Comparison of ENCODE assay signal across 8 cellular contexts in genomic region chr6:56955171-56956155, GRCh38. TPM values are rescaled to one million over a fixed set of nuclear protein-coding genes. Genes with fewer than 3 reads are reported as not detected.
A peak's percentile ranks its signal among the peaks of the same experiment; 100 is the strongest.
DNase-seq lines count a peak whose midpoint lies in the region; ATAC-seq and TF ChIP-seq lines count a peak whose summit lies in the region.

No MANE protein-coding gene starts in this region.

- ATAC-seq in CD4-positive, CD25-positive, alpha-beta regulatory T cell (ENCODE audit: low read depth in 2 of 2): peak; percentile 27 to 29
- ATAC-seq in HG03354 (IDR thresholded peaks at IDR 0.05; ENCODE audit: poor library complexity, severe bottlenecking, unreplicated experiment): peak; percentile 61

- peak; percentile 42 for TF ChIP-seq POLR2A in GM19099 (IDR thresholded peaks at IDR 0.05; ENCODE audit: extremely low read depth, insufficient read length, low read depth)

- H3K4me2 ChIP-seq in mesendoderm (ENCODE audit: low read length): peak overlapping the region; percentile 74

- peak in 2 of 3 donors; percentile 7 to 43 for DNase-seq in CD4-positive, CD25-positive, alpha-beta regulatory T cell
- DNase-seq in NCI-H510A treated with DMSO at 0.1 percent for 48 hours (lab: John Stamatoyannopoulos, UW) (peak; percentile 96), mesendoderm (peak; percentile 98)
- DNase-seq in activated CD4-positive, alpha-beta T cell treated with anti-CD3 and anti-CD28 coated beads, Interleukin-2, amount 50 U/mL, for 48 hours: peak; percentile 78 to 84
- DNase-seq in stimulated activated CD8-positive, alpha-beta memory T cell treated with anti-CD3 and anti-CD28 coated beads, Interleukin-2, amount 100 ng/mL, for 48 hours (ENCODE audit: low read depth in 2 of 2): peak; percentile 51 to 69

- no peaks in the 10 kb centered on the region for H3K9me3 ChIP-seq in CD4-positive, CD25-positive, alpha-beta regulatory T cell (ENCODE audit: control insufficient read depth in 2 of 2, low read length in 2 of 2)
- H3K9me3 ChIP-seq in endocrine pancreas (ENCODE audit: control insufficient read depth, low read length): no peaks in the 10 kb centered on the region

- H3K9ac ChIP-seq in endocrine pancreas (ENCODE audit: control insufficient read depth, insufficient read depth, low read length): no peak overlapping the region
- peak overlapping the region; percentile 73 for H3K9ac ChIP-seq in mesendoderm (ENCODE audit: low read length)

- H3K79me1 ChIP-seq in mesendoderm (ENCODE audit: low read length): no peaks in the 10 kb centered on the region

- H3K27me3 ChIP-seq in CD4-positive, CD25-positive, alpha-beta regulatory T cell (ENCODE audit: control insufficient read depth, insufficient read depth, low read length): peaks cover 49% of the 10 kb centered on the region
- H3K27me3 ChIP-seq in endocrine pancreas (ENCODE audit: control insufficient read depth, insufficient read depth, low read length) (no peaks in the 10 kb centered on the region), mesendoderm (ENCODE audit: insufficient read depth, low read length, poor library complexity) (no peaks in the 10 kb centered on the region)

- peak overlapping the region; percentile 35 for H3K18ac ChIP-seq in mesendoderm (ENCODE audit: low read length)

- no peak overlapping the region for H3K4ac ChIP-seq in mesendoderm (ENCODE audit: low read depth, low read length)

- no peak overlapping the region for H2BK5ac ChIP-seq in mesendoderm (ENCODE audit: low read length)

- peaks cover 0 to 4% (median 0%) of the 10 kb centered on the region in 7 donors for H3K9me3 Mint-ChIP-seq in CD4-positive, CD25-positive, alpha-beta regulatory T cell

- H3K27ac Mint-ChIP-seq in CD4-positive, CD25-positive, alpha-beta regulatory T cell: no peak overlapping the region

- H3K56ac ChIP-seq in mesendoderm (ENCODE audit: low read length): peak overlapping the region; percentile 78

- peaks cover 21% of the 10 kb centered on the region for H3K4me1 ChIP-seq in CD4-positive, CD25-positive, alpha-beta regulatory T cell (ENCODE audit: control insufficient read depth, insufficient read depth, low read length, poor library complexity, severe bottlenecking)
- H3K4me1 ChIP-seq in endocrine pancreas (ENCODE audit: control insufficient read depth, insufficient read depth, low read length): peaks cover 4% of the 10 kb centered on the region
- H3K4me1 ChIP-seq in mesendoderm (ENCODE audit: control insufficient read depth, low read depth, low read length): no peaks in the 10 kb centered on the region

- no peak overlapping the region for H3K23ac ChIP-seq in mesendoderm (ENCODE audit: low read length)

- H4K8ac ChIP-seq in mesendoderm (ENCODE audit: low read depth, low read length): no peak overlapping the region

- H3K36me3 Mint-ChIP-seq in CD4-positive, CD25-positive, alpha-beta regulatory T cell: no peaks in the 10 kb centered on the region

- no peak overlapping the region for H2AK5ac ChIP-seq in mesendoderm (ENCODE audit: low read length)

- peaks cover 67% of the 10 kb centered on the region for H3K27me3 Mint-ChIP-seq in CD4-positive, CD25-positive, alpha-beta regulatory T cell

- H2BK15ac ChIP-seq in mesendoderm (replicated peaks; ENCODE audit: low read depth): no peak overlapping the region

- H3K4me3 ChIP-seq in CD4-positive, CD25-positive, alpha-beta regulatory T cell (ENCODE audit: low read depth, low read length): peak overlapping the region; percentile 48
- H3K4me3 ChIP-seq in endocrine pancreas (ENCODE audit: control insufficient read depth, insufficient read depth, low read length): peak overlapping the region; percentile 91
- H3K4me3 ChIP-seq in mesendoderm (ENCODE audit: low read length): peak overlapping the region; percentile 52

- no peak overlapping the region for H2BK120ac ChIP-seq in mesendoderm (ENCODE audit: low read depth, low read length)

- peaks cover 12 to 22% (median 16%) of the 10 kb centered on the region in 4 donors for H3K4me1 Mint-ChIP-seq in CD4-positive, CD25-positive, alpha-beta regulatory T cell

- H3K4me3 Mint-ChIP-seq in CD4-positive, CD25-positive, alpha-beta regulatory T cell: peak overlapping the region; percentile 77 to 86 (median 83)

- WGBS in mesendoderm (ENCODE audit: extremely low coverage, insufficient coverage, low lambda C conversion rate): no CpG with 5 or more reads among the region's 57 CpGs

- no peak overlapping the region for H4K5ac ChIP-seq in mesendoderm (ENCODE audit: low read length)

- no peak overlapping the region for H3K27ac ChIP-seq in CD4-positive, CD25-positive, alpha-beta regulatory T cell (ENCODE audit: insufficient read depth, low read length, poor library complexity, severe bottlenecking)
- peak overlapping the region; percentile 85 for H3K27ac ChIP-seq in mesendoderm (ENCODE audit: low read depth, low read length)

- H3K79me2 ChIP-seq in mesendoderm (ENCODE audit: control insufficient read depth, insufficient read depth, low read length): peaks cover 1% of the 10 kb centered on the region

- H3K36me3 ChIP-seq in CD4-positive, CD25-positive, alpha-beta regulatory T cell (ENCODE audit: control insufficient read depth, insufficient read depth, low read length): no peaks in the 10 kb centered on the region
- H3K36me3 ChIP-seq in endocrine pancreas (ENCODE audit: control insufficient read depth, insufficient read depth, low read length) (no peaks in the 10 kb centered on the region), mesendoderm (ENCODE audit: control insufficient read depth, insufficient read depth, low read length) (no peaks in the 10 kb centered on the region)

RNA-seq across cellular contexts. Expression of gene BEND6, which starts 0.6 kb away (rescaled TPM):
- total RNA-seq in CD4-positive, CD25-positive, alpha-beta regulatory T cell: not detected
- polyA plus RNA-seq in CD4-positive, CD25-positive, alpha-beta regulatory T cell: not detected
- polyA plus RNA-seq in mesendoderm (2013, experiment 1 of 2): 4.5 TPM
- 5.0 TPM for polyA plus RNA-seq in mesendoderm (2013, experiment 2 of 2)

Comparison
In these comparisons a context has a peak if more than half of its experiments do, and no peak if none do; other contexts are left out.
1. DNase-seq: peak in every context shown above with its lines; median percentile 98 in mesendoderm; 96 in NCI-H510A treated with DMSO at 0.1 percent for 48 hours; 81 in activated CD4-positive, alpha-beta T cell treated with anti-CD3 and anti-CD28 coated beads, Interleukin-2, amount 50 U/mL, for 48 hours; 60 in stimulated activated CD8-positive, alpha-beta memory T cell treated with anti-CD3 and anti-CD28 coated beads, Interleukin-2, amount 100 ng/mL, for 48 hours; 25 in CD4-positive, CD25-positive, alpha-beta regulatory T cell.